In the genomic region with DNA sequence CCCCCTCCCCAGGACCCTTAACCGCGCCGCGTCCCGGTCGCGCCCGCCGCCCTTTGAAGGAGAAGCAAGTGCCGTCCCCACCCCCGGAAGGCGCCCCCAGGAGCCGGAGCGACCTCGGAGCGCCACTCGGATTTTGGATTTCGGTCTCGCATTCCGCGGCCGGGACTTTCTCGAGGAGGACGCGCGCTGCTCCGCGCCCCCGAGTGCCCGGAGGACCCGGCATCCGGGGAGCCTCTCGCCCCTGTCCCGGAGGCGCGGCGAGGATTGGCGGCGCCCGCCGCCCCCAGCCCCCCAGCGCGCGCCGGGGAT, we compare ENCODE assay signal across 8 cellular contexts. TPM values are rescaled to one million over a fixed set of nuclear protein-coding genes. Genes with fewer than 3 reads are reported as not detected.
DNase-seq lines count a peak whose midpoint lies in the region; ATAC-seq, FAIRE-seq and TF ChIP-seq lines count a peak whose summit lies in the region.

No MANE protein-coding gene starts in this region.

- H3K27ac ChIP-seq in kidney (ENCODE audit: low read depth in 2 of 2, low read length in 2 of 2) = peak overlapping the region; percentile 92
- H3K27ac ChIP-seq in substantia nigra (ENCODE audit: low read depth, low read length, poor library complexity, severe bottlenecking) = peak overlapping the region; percentile 100

- no peak for TF ChIP-seq CTCF in kidney (IDR thresholded peaks at IDR 0.05; ENCODE audit: borderline replicate concordance, extremely low read depth, insufficient read depth)

- no peaks in the 10 kb centered on the region for H3K27me3 Mint-ChIP-seq in activated CD4-positive, alpha-beta T cell treated with anti-CD3 and anti-CD28 coated beads for 36 hours
- no peaks in the 10 kb centered on the region for H3K27me3 Mint-ChIP-seq in activated naive CD8-positive, alpha-beta T cell treated with anti-CD3 and anti-CD28 coated beads, Interleukin-2, amount 50 U/mL, for 24 hours

- intact Hi-C loops in activated CD4-positive, alpha-beta T cell treated with anti-CD3 and anti-CD28 coated beads for 36 hours (cut with DNase I, micrococcal nuclease) = loop anchor here (1.0 to 10.0 kb wide), 14 partner anchors 10 to 613 kb away; a partner anchor contains a TSS
- intact Hi-C loops in kidney (cut with DNase I) (no loop called here), posterior vena cava (cut with DNase I) (no loop called here)

- H3K36me3 ChIP-seq in kidney (ENCODE audit: control insufficient read depth in 1 of 2, insufficient read depth in 2 of 2, low read length in 2 of 2) = peaks cover 3 to 14% of the 10 kb centered on the region in 2 donors

- H3K27ac Mint-ChIP-seq in activated CD4-positive, alpha-beta T cell treated with anti-CD3 and anti-CD28 coated beads for 36 hours = no peak overlapping the region
- H3K27ac Mint-ChIP-seq in activated naive CD8-positive, alpha-beta T cell treated with anti-CD3 and anti-CD28 coated beads, Interleukin-2, amount 50 U/mL, for 24 hours = peak overlapping the region; percentile 78

- ATAC-seq in activated CD4-positive, alpha-beta T cell treated with anti-CD3 and anti-CD28 coated beads for 36 hours = no peak
- no peak for ATAC-seq in activated naive CD8-positive, alpha-beta T cell treated with anti-CD3 and anti-CD28 coated beads, Interleukin-2, amount 50 U/mL, for 24 hours
- ATAC-seq in HG03039 (IDR thresholded peaks at IDR 0.05; ENCODE audit: unreplicated experiment) (no peak), GM19467 (IDR thresholded peaks at IDR 0.05; ENCODE audit: unreplicated experiment) (no peak)

- H3K36me3 Mint-ChIP-seq in activated CD4-positive, alpha-beta T cell treated with anti-CD3 and anti-CD28 coated beads for 36 hours (ENCODE audit: low read depth) = peaks cover 28% of the 10 kb centered on the region
- H3K36me3 Mint-ChIP-seq in activated naive CD8-positive, alpha-beta T cell treated with anti-CD3 and anti-CD28 coated beads, Interleukin-2, amount 50 U/mL, for 24 hours (ENCODE audit: low read depth) = peaks cover 19% of the 10 kb centered on the region

- peaks cover 10% of the 10 kb centered on the region for H3K4me1 Mint-ChIP-seq in activated CD4-positive, alpha-beta T cell treated with anti-CD3 and anti-CD28 coated beads for 36 hours
- peaks cover 18% of the 10 kb centered on the region for H3K4me1 Mint-ChIP-seq in activated naive CD8-positive, alpha-beta T cell treated with anti-CD3 and anti-CD28 coated beads, Interleukin-2, amount 50 U/mL, for 24 hours

- peak overlapping the region in 1 of 2 donors; percentile 55 for H3K9ac ChIP-seq in kidney (ENCODE audit: low read length in 2 of 2)

- no peak for DNase-seq in activated CD4-positive, alpha-beta T cell treated with anti-CD3 and anti-CD28 coated beads for 36 hours
- no peak for DNase-seq in activated CD4-positive, alpha-beta T cell treated with anti-CD3 and anti-CD28 coated beads, Interleukin-2, amount 50 U/mL, for 4 hours
- DNase-seq in activated naive CD8-positive, alpha-beta T cell treated with anti-CD3 and anti-CD28 coated beads, Interleukin-2, amount 50 U/mL, for 24 hours = no peak
- no peak for DNase-seq in kidney
- DNase-seq in substantia nigra (lab: John Stamatoyannopoulos, UW) = no peak
- no peak for DNase-seq in posterior vena cava (ENCODE audit: low spot score)

- POLR2A ChIA-PET in activated CD4-positive, alpha-beta T cell treated with anti-CD3 and anti-CD28 coated beads for 36 hours (lab: Charles Lee) = interaction anchor here (1.2 kb wide), 1 partner anchor 19 kb away, joined by 4 read pairs; a partner anchor contains a TSS

- FAIRE-seq in kidney (lab: Jason Lieb, UNC) = no peak

- CTCF ChIA-PET in activated CD4-positive, alpha-beta T cell treated with anti-CD3 and anti-CD28 coated beads for 36 hours (lab: Charles Lee) = no interaction called here

- H3K4me3 ChIP-seq in kidney (ENCODE audit: low read length in 2 of 2) = peak overlapping the region; percentile 48 to 60

- H3K4me1 ChIP-seq in kidney (ENCODE audit: control insufficient read depth in 1 of 2, insufficient read depth in 1 of 2, low read depth in 1 of 2, low read length in 2 of 2) = peaks cover 16 to 34% of the 10 kb centered on the region in 2 donors

- H3K4me3 Mint-ChIP-seq in activated CD4-positive, alpha-beta T cell treated with anti-CD3 and anti-CD28 coated beads for 36 hours = peak overlapping the region; percentile 73
- H3K4me3 Mint-ChIP-seq in activated naive CD8-positive, alpha-beta T cell treated with anti-CD3 and anti-CD28 coated beads, Interleukin-2, amount 50 U/mL, for 24 hours = peak overlapping the region; percentile 75

- no peaks in the 10 kb centered on the region for H3K9me3 Mint-ChIP-seq in activated CD4-positive, alpha-beta T cell treated with anti-CD3 and anti-CD28 coated beads for 36 hours (ENCODE audit: low read depth)
- no peaks in the 10 kb centered on the region for H3K9me3 Mint-ChIP-seq in activated naive CD8-positive, alpha-beta T cell treated with anti-CD3 and anti-CD28 coated beads, Interleukin-2, amount 50 U/mL, for 24 hours

- no peaks in the 10 kb centered on the region for H3K9me3 ChIP-seq in kidney (ENCODE audit: control insufficient read depth in 1 of 2, low read length in 2 of 2)

RNA-seq across cellular contexts. Expression of a gene that starts 1.6 kb away (rescaled TPM):
- 10 to 100 TPM; 46.5 to 47.9 TPM for total RNA-seq in activated CD4-positive, alpha-beta T cell treated with anti-CD3 and anti-CD28 coated beads for 36 hours
- total RNA-seq in kidney (205 TPM), posterior vena cava (10 to 100 TPM; 76.5 to 86.3 TPM)
- 21.3 TPM for polyA plus RNA-seq in kidney (ENCODE audit: insufficient read depth, low read depth, low replicate concordance)

RNA-seq across cellular contexts. Expression of a gene that starts 8.4 kb away (rescaled TPM):
- total RNA-seq in activated CD4-positive, alpha-beta T cell treated with anti-CD3 and anti-CD28 coated beads for 36 hours = 100 to 1,000 TPM; 161 to 180 TPM
- 183 TPM for total RNA-seq in kidney
- polyA plus RNA-seq in kidney (ENCODE audit: insufficient read depth, low read depth, low replicate concordance) = 641 TPM
- total RNA-seq in posterior vena cava = 100 to 1,000 TPM; 125 to 137 TPM

RNA-seq across cellular contexts. Expression of a gene that starts 12.1 kb away (rescaled TPM):
- 1 to 10 TPM in 1 of 2 experiments, under 1 TPM in 1; 0.82 to 1.1 TPM for total RNA-seq in activated CD4-positive, alpha-beta T cell treated with anti-CD3 and anti-CD28 coated beads for 36 hours
- total RNA-seq in kidney = 1.1 TPM
- 1.0 TPM for polyA plus RNA-seq in kidney (ENCODE audit: insufficient read depth, low read depth, low replicate concordance)
- 1 to 10 TPM; 1.5 to 2.7 TPM for total RNA-seq in posterior vena cava

RNA-seq across cellular contexts. Expression of a gene that starts 19.2 kb away (rescaled TPM):
- total RNA-seq in activated CD4-positive, alpha-beta T cell treated with anti-CD3 and anti-CD28 coated beads for 36 hours = 100 to 1,000 TPM; 123 to 188 TPM
- total RNA-seq in kidney (533 TPM), posterior vena cava (100 to 1,000 TPM; 447 to 636 TPM)
- 408 TPM for polyA plus RNA-seq in kidney (ENCODE audit: insufficient read depth, low read depth, low replicate concordance)

RNA-seq across cellular contexts. Expression of a gene that starts 25.4 kb away (rescaled TPM):
- total RNA-seq in activated CD4-positive, alpha-beta T cell treated with anti-CD3 and anti-CD28 coated beads for 36 hours = 10 to 100 TPM; 75.3 to 88.3 TPM
- total RNA-seq in kidney (35.3 TPM), posterior vena cava (10 to 100 TPM; 25.2 to 27.2 TPM)
- 94.7 TPM for polyA plus RNA-seq in kidney (ENCODE audit: insufficient read depth, low read depth, low replicate concordance)

Comparison
In these comparisons a context has a peak if more than half of its experiments do, and no peak if none do; other contexts are left out.
1. intact Hi-C loops: an anchor here in activated CD4-positive, alpha-beta T cell treated with anti-CD3 and anti-CD28 coated beads for 36 hours (1.0 to 10.0 kb wide); none called in kidney and posterior vena cava.